In the genomic region with DNA sequence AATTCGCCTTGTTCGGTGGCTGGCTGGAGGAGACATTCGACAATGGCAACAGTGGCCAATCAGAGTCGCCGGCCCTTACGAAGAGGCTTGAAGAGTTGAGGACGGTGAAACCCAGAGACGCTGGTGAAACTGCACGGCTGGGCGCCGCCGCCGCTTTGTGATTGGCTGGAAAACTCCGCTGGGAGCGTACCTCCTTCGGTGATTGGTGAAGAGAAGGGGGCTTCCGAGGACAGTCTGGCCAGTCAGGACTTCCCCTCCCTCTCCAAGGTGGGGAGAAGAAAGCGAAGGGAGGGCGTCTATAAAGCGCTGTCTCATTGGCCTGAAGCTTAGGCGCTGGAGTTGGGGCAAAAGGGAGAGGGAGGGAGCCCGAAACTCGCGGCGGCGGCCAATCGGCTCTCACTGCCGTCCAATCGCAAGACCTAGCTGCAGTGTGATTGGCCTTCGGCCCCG, we compare ENCODE assay signal across 1 cellular context.
TF ChIP-seq lines count a peak whose summit lies in the region.

No MANE protein-coding gene starts in this region.

TF ChIP-seq in HepG2, 621 proteins besides CTCF, POLR2A, EP300 and RAD21 (continued from another document):
- TF ChIP-seq ZNF704 (CRISPR knock-in tag; IDR thresholded peaks at IDR 0.05; ENCODE audit: borderline replicate concordance) = no peak
- no peak for TF ChIP-seq RNF2 (conservative IDR thresholded peaks at IDR 0.05; ENCODE audit: low read depth)
- no peak for TF ChIP-seq RBAK (CRISPR knock-in tag; IDR thresholded peaks at IDR 0.05)
- no peak for TF ChIP-seq ZNF724P (CRISPR knock-in tag; IDR thresholded peaks at IDR 0.05; ENCODE audit: borderline replicate concordance)
- no peak for TF ChIP-seq BORCS8-MEF2B (CRISPR knock-in tag; IDR thresholded peaks at IDR 0.05)
- no peak for TF ChIP-seq JARID2 (CRISPR knock-in tag; IDR thresholded peaks at IDR 0.05; ENCODE audit: insufficient replicate concordance)
TF ChIP-seq in HepG2: peak in this region for 33.
